Comparison of ENCODE assay signal across 19 cellular contexts in genomic region chr1:224489585-224490365, GRCh38. TPM values are rescaled to one million over a fixed set of nuclear protein-coding genes. Genes with fewer than 3 reads are reported as not detected.
DNase-seq lines count a peak whose midpoint lies in the region; ATAC-seq, FAIRE-seq and TF ChIP-seq lines count a peak whose summit lies in the region.
"Had no signal": no experiment of that assay in that cellular context is flagged by ENCODE, and none has a peak within 500 bp of the region (broad histone marks: within the 10 kb centered on the region; RNA-seq: fewer than 3 reads in every experiment).

No MANE protein-coding gene starts in this region.

- H3F3A ChIP-seq in GM23338 (replicated peaks; ENCODE audit: low read depth), result no peaks in the 10 kb centered on the region

- H3K79me2 ChIP-seq in GM23338 (replicated peaks; ENCODE audit: insufficient read depth) (no peaks in the 10 kb centered on the region), keratinocyte (ENCODE audit: control insufficient read depth, insufficient read depth, low read length) (no peaks in the 10 kb centered on the region)

- H3K4me1 Mint-ChIP-seq in GM23338 (peaks cover 39% of the 10 kb centered on the region), Caco-2 (ENCODE audit: low read depth, unreplicated experiment) (peaks cover 6% of the 10 kb centered on the region)
- H3K4me1 Mint-ChIP-seq in activated CD4-positive, alpha-beta memory T cell treated with anti-CD3 and anti-CD28 coated beads for 36 hours (ENCODE audit: low read depth), result peaks cover 9% of the 10 kb centered on the region

- no peak for FAIRE-seq in keratinocyte (lab: Jason Lieb, UNC)
- FAIRE-seq: D721Med had no signal

- no peak overlapping the region for H3K23ac ChIP-seq in IMR-90 (ENCODE audit: low read depth, low read length)

- H2AK5ac ChIP-seq in IMR-90 (ENCODE audit: low read depth, low read length), result no peak overlapping the region

- intact Hi-C loops in IMR-90 (cut with micrococcal nuclease) (no loop called here), Caco-2 (cut with micrococcal nuclease; ENCODE audit: unreplicated experiment) (no loop called here)
- intact Hi-C loops in activated CD4-positive, alpha-beta memory T cell treated with anti-CD3 and anti-CD28 coated beads for 36 hours (cut with micrococcal nuclease), result no loop called here

- no peak for TF ChIP-seq RAD21 in IMR-90 (IDR thresholded peaks at IDR 0.05; ENCODE audit: low read length)

- dilution Hi-C loops in IMR-90 (cut with HindIII; ENCODE audit: low sequenced_read_pairs, unreplicated experiment) (no loop called here), keratinocyte (cut with MboI; ENCODE audit: extremely low pct_ligation_motif_present, low sequenced_read_pairs) (no loop called here)

- BruUV-seq in IMR-90 (replicated peaks; lab: Mats Ljungman, UMichigan), result no TSS peak
- BruUV-seq in Caco-2 (replicated peaks; lab: Mats Ljungman, UMichigan), result no TSS peak

- no peaks in the 10 kb centered on the region for H3K79me1 ChIP-seq in IMR-90 (ENCODE audit: low read depth in 1 of 2, low read length in 2 of 2)

- no peak overlapping the region for H2BK120ac ChIP-seq in IMR-90 (ENCODE audit: low read depth, low read length)

- H2AFZ ChIP-seq in GM23338, result no peak overlapping the region
- H2AFZ ChIP-seq in IMR-90 (replicated peaks; ENCODE audit: low read length, poor library complexity), result no peak overlapping the region
- H2AFZ ChIP-seq in keratinocyte (ENCODE audit: control insufficient read depth, low read length), result peak overlapping the region; percentile 6
- H2AFZ ChIP-seq: PC-9 had no signal

- H3K27me3 Mint-ChIP-seq in GM23338 (ENCODE audit: insufficient read depth, low read depth, poor library complexity) (no peaks in the 10 kb centered on the region), Caco-2 (ENCODE audit: insufficient read depth, unreplicated experiment) (no peaks in the 10 kb centered on the region)
- no peaks in the 10 kb centered on the region for H3K27me3 Mint-ChIP-seq in activated CD4-positive, alpha-beta memory T cell treated with anti-CD3 and anti-CD28 coated beads for 36 hours
- H3K27me3 Mint-ChIP-seq: CD4-positive, CD25-positive, alpha-beta regulatory T cell had no signal

- no peak for TF ChIP-seq POLR2A in IMR-90 (IDR thresholded peaks at IDR 0.05; ENCODE audit: low read depth, low read length)

- peaks cover 25% of the 10 kb centered on the region for H3K9me3 Mint-ChIP-seq in GM23338
- H3K9me3 Mint-ChIP-seq in Caco-2 (ENCODE audit: unreplicated experiment), result no peaks in the 10 kb centered on the region
- no peaks in the 10 kb centered on the region for H3K9me3 Mint-ChIP-seq in activated CD4-positive, alpha-beta memory T cell treated with anti-CD3 and anti-CD28 coated beads for 36 hours
- H3K9me3 Mint-ChIP-seq: CD4-positive, CD25-positive, alpha-beta regulatory T cell had no signal

- H3K27ac ChIP-seq in GM23338 (ENCODE audit: low read depth) (peak overlapping the region; percentile 16; the same call in 1 of the 2 replicates), IMR-90 (ENCODE audit: insufficient read depth, low read length) (peak overlapping the region; percentile 83; the same call in 1 of the 2 replicates), keratinocyte (ENCODE audit: control insufficient read depth, insufficient read depth, low read length) (no peak overlapping the region)
- H3K27ac ChIP-seq: PC-9 had no signal

- TF ChIP-seq CTCF in GM23338 (conservative IDR thresholded peaks at IDR 0.05; ENCODE audit: low read depth in 2 of 2), result no peak
- TF ChIP-seq CTCF in IMR-90 (conservative IDR thresholded peaks at IDR 0.05; ENCODE audit: low read depth, low read length), result no peak
- no peak for TF ChIP-seq CTCF in keratinocyte (optimal IDR thresholded peaks at IDR 0.05 in 1 of 3, IDR thresholded peaks at IDR 0.05 in 1 of 3, conservative IDR thresholded peaks at IDR 0.05 in 1 of 3; ENCODE audit: extremely low read depth in 1 of 3, insufficient read depth in 2 of 3, low read length in 3 of 3)
- no peak for TF ChIP-seq CTCF in Caco-2 (IDR thresholded peaks at IDR 0.05; ENCODE audit: insufficient read depth in 1 of 2, low read depth in 1 of 2, low read length in 1 of 2, severe bottlenecking in 1 of 2, unreplicated experiment in 1 of 2)

- no peak overlapping the region for H2AK9ac ChIP-seq in IMR-90 (replicated peaks; ENCODE audit: low read depth, low read length, poor library complexity)

- H3K9me3 ChIP-seq in IMR-90 (ENCODE audit: control insufficient read depth, insufficient read depth, low read length), result 0 out of 2 replicates have a peak, but pooled peaks cover 3% of the 10 kb centered on the region
- H3K9me3 ChIP-seq in keratinocyte (ENCODE audit: control insufficient read depth, low read depth, low read length), result no peaks in the 10 kb centered on the region
- H3K9me3 ChIP-seq in Caco-2, result peaks cover 4% of the 10 kb centered on the region; the same call in 1 of the 2 replicates
- H3K9me3 ChIP-seq: HAP-1, SK-N-SH had no signal

- H3K27ac Mint-ChIP-seq in GM23338, result no peak overlapping the region
- no peak overlapping the region for H3K27ac Mint-ChIP-seq in Caco-2 (ENCODE audit: unreplicated experiment)
- H3K27ac Mint-ChIP-seq in activated CD4-positive, alpha-beta memory T cell treated with anti-CD3 and anti-CD28 coated beads for 36 hours, result no peak overlapping the region

- no peak overlapping the region for H3K14ac ChIP-seq in IMR-90 (replicated peaks; ENCODE audit: low read depth, low read length)

- H3K4me1 ChIP-seq in GM23338 (ENCODE audit: insufficient read depth) (peaks cover 35% of the 10 kb centered on the region), IMR-90 (ENCODE audit: control insufficient read depth, insufficient read depth, low read length) (peaks cover 11% of the 10 kb centered on the region), keratinocyte (ENCODE audit: control insufficient read depth, extremely low read depth, insufficient read depth, low read length) (peaks cover 15% of the 10 kb centered on the region), Caco-2 (no peaks in the 10 kb centered on the region)
- H3K4me1 ChIP-seq: HAP-1 had no signal

- peak overlapping the region; percentile 19; the same call in 1 of the 3 replicates for H2BK15ac ChIP-seq in IMR-90 (ENCODE audit: low read depth, low read length)

- H3K4me3 ChIP-seq in GM23338 (no peak overlapping the region), IMR-90 (ENCODE audit: insufficient read depth, low read depth, low read length) (no peak overlapping the region), keratinocyte (ENCODE audit: control insufficient read depth in 2 of 3, extremely low read depth in 1 of 3, insufficient read depth in 2 of 3, low read depth in 1 of 3, low read length in 3 of 3) (no peak overlapping the region), Caco-2 (ENCODE audit: low read depth, low read length) (no peak overlapping the region)
- H3K4me3 ChIP-seq: HAP-1, PC-9 had no signal

- H3K36me3 ChIP-seq in GM23338 (ENCODE audit: insufficient read depth) (no peaks in the 10 kb centered on the region), IMR-90 (ENCODE audit: control insufficient read depth, insufficient read depth, low read length) (no peaks in the 10 kb centered on the region), keratinocyte (ENCODE audit: control insufficient read depth in 2 of 2, extremely low read depth in 1 of 2, insufficient read depth in 2 of 2, low read length in 2 of 2) (no peaks in the 10 kb centered on the region), Caco-2 (ENCODE audit: control insufficient read depth, insufficient read depth, low read length) (no peaks in the 10 kb centered on the region)
- H3K36me3 ChIP-seq: HAP-1 had no signal

- H4K91ac ChIP-seq in IMR-90 (ENCODE audit: insufficient read depth, low read depth, low read length), result no peak overlapping the region

- H4K5ac ChIP-seq in IMR-90 (ENCODE audit: low read depth, low read length), result 0 out of 2 replicates have a peak overlapping the region, but pooled peaks have one; percentile 58

- no peaks in the 10 kb centered on the region for H3K27me3 ChIP-seq in GM23338 (ENCODE audit: insufficient read depth)
- H3K27me3 ChIP-seq in IMR-90 (ENCODE audit: control insufficient read depth, insufficient read depth, low read length), result no peaks in the 10 kb centered on the region
- H3K27me3 ChIP-seq in keratinocyte (ENCODE audit: control insufficient read depth, extremely low read depth, insufficient read depth, low read length), result no peaks in the 10 kb centered on the region
- no peaks in the 10 kb centered on the region for H3K27me3 ChIP-seq in Caco-2 (replicated peaks; ENCODE audit: control insufficient read depth, insufficient read depth, low read length)

- H3K9me2 ChIP-seq in GM23338 (ENCODE audit: insufficient read depth), result no peaks in the 10 kb centered on the region
- H3K9me2 ChIP-seq: SK-N-SH had no signal

- H2BK5ac ChIP-seq in IMR-90 (ENCODE audit: low read depth, low read length, poor library complexity, severe bottlenecking), result peak overlapping the region; percentile 31

- DNase-seq in GM23338 (ENCODE audit: low spot score) (no peak), IMR-90 (no peak), keratinocyte (ENCODE audit: low read depth, low spot score) (no peak), Caco-2 (no peak)
- no peak for DNase-seq in activated CD4-positive, alpha-beta memory T cell treated with anti-CD3 and anti-CD28 coated beads for 36 hours
- DNase-seq: ACHN; CD4-positive, CD25-positive, alpha-beta regulatory T cell; GF-D8; MV-4-11; NCI-H1436; NCI-H345; NCI-H526 treated with DMSO at 0.1 percent for 48 hours; PC-9; SK-N-SH had no signal

- peak overlapping the region; percentile 94 for H3K18ac ChIP-seq in IMR-90 (ENCODE audit: low read depth, low read length)

- in situ Hi-C loops in IMR-90 (cut with MboI; ENCODE audit: low sequenced_read_pairs), result loop anchor here (25.0 kb wide), 1 partner anchor 923 kb away; no protein-coding TSS in a partner anchor

- peaks cover 22% of the 10 kb centered on the region for H3K36me3 Mint-ChIP-seq in GM23338 (ENCODE audit: low read depth)
- H3K36me3 Mint-ChIP-seq in Caco-2 (ENCODE audit: insufficient read depth, unreplicated experiment), result no peaks in the 10 kb centered on the region
- H3K36me3 Mint-ChIP-seq in activated CD4-positive, alpha-beta memory T cell treated with anti-CD3 and anti-CD28 coated beads for 36 hours, result no peaks in the 10 kb centered on the region
- H3K36me3 Mint-ChIP-seq: CD4-positive, CD25-positive, alpha-beta regulatory T cell had no signal

- ATAC-seq in GM19023 (IDR thresholded peaks at IDR 0.05; ENCODE audit: unreplicated experiment) (peak; percentile 27), GM23338 (no peak), IMR-90 (ENCODE audit: low read depth) (peak; percentile 65), GM18861 (IDR thresholded peaks at IDR 0.05; ENCODE audit: unreplicated experiment) (no peak), GM21717 (IDR thresholded peaks at IDR 0.05; ENCODE audit: unreplicated experiment) (no peak)

- CTCF ChIA-PET in IMR-90 (lab: Yijun Ruan, JAX), result no interaction called here
- CTCF ChIA-PET in Caco-2 (lab: Charles Lee), result no interaction called here
- CTCF ChIA-PET in activated CD4-positive, alpha-beta memory T cell treated with anti-CD3 and anti-CD28 coated beads for 36 hours (lab: Charles Lee), result no interaction called here

- peak overlapping the region; percentile 10; the same call in 1 of the 2 replicates for H3K4ac ChIP-seq in IMR-90 (ENCODE audit: low read depth, low read length)

- no peak overlapping the region for H3K9ac ChIP-seq in IMR-90 (ENCODE audit: low read depth, low read length)
- H3K9ac ChIP-seq in keratinocyte (ENCODE audit: control insufficient read depth, extremely low read depth, insufficient read depth, low read length), result no peak overlapping the region
- H3K9ac ChIP-seq: SK-N-SH had no signal

- no CpG with 5 or more reads among the region's 4 CpGs for WGBS in IMR-90 (ENCODE audit: extremely low coverage in 2 of 2, insufficient read length in 1 of 2), 2 experiments

- H4K20me1 ChIP-seq in GM23338 (replicated peaks; ENCODE audit: insufficient read depth) (no peaks in the 10 kb centered on the region), IMR-90 (ENCODE audit: insufficient read depth, low read length) (no peaks in the 10 kb centered on the region), keratinocyte (ENCODE audit: control insufficient read depth, extremely low read depth, insufficient read depth, low read length) (no peaks in the 10 kb centered on the region)

- no peak overlapping the region for H3K4me3 Mint-ChIP-seq in GM23338
- no peak overlapping the region for H3K4me3 Mint-ChIP-seq in Caco-2 (ENCODE audit: unreplicated experiment)
- H3K4me3 Mint-ChIP-seq in activated CD4-positive, alpha-beta memory T cell treated with anti-CD3 and anti-CD28 coated beads for 36 hours, result no peak overlapping the region

- POLR2A ChIA-PET in IMR-90 (lab: Charles Lee; ENCODE audit: unreplicated experiment), result interaction anchor here (1.2 kb wide), 1 partner anchor 8 kb away, joined by 3 read pairs; no protein-coding TSS in a partner anchor
- POLR2A ChIA-PET in Caco-2 (lab: Charles Lee), result no interaction called here
- POLR2A ChIA-PET in activated CD4-positive, alpha-beta memory T cell treated with anti-CD3 and anti-CD28 coated beads for 36 hours (lab: Charles Lee), result interaction anchor here (0.8 kb wide), 1 partner anchor 8 kb away, joined by 3 read pairs; no protein-coding TSS in a partner anchor

- peak overlapping the region; percentile 60; the same call in 1 of the 2 replicates for H2BK20ac ChIP-seq in IMR-90 (ENCODE audit: low read depth, low read length)

- no peak overlapping the region for H4K8ac ChIP-seq in IMR-90 (ENCODE audit: low read depth in 2 of 2, low read length in 2 of 2)

- no peak overlapping the region for H3K4me2 ChIP-seq in GM23338
- peak overlapping the region; percentile 67 for H3K4me2 ChIP-seq in IMR-90 (ENCODE audit: low read depth, low read length)
- peak overlapping the region; percentile 20 for H3K4me2 ChIP-seq in keratinocyte (ENCODE audit: control insufficient read depth, extremely low read depth, insufficient read depth, low read depth, low read length)
- H3K4me2 ChIP-seq: SK-N-SH had no signal

- H3K9me1 ChIP-seq in IMR-90 (ENCODE audit: insufficient read depth, low read length) (no peaks in the 10 kb centered on the region; the same call in 1 of the 2 replicates), keratinocyte (ENCODE audit: control insufficient read depth, extremely low read depth, insufficient read depth, low read length) (no peaks in the 10 kb centered on the region)

- no peak overlapping the region for H3K56ac ChIP-seq in IMR-90 (ENCODE audit: extremely low read depth, insufficient read depth, low read length)

RNA-seq across cellular contexts. Expression of gene WDR26, which starts 55.2 kb away (rescaled TPM):
- 71.0 and 74.6 TPM in 2 replicates for total RNA-seq in GM23338 (2014; rRNA removed; shearing (Covaris generic))
- polyA plus RNA-seq in GM23338 (2016; fragmentation: Nextera tagmentation; extraction: Ambion mirVana), result 13.9 and 16.9 TPM in 2 replicates
- total RNA-seq in IMR-90 (2012; rRNA removed), result 23.8 and 41.4 TPM in 2 replicates
- 31.1 and 46.4 TPM in 2 replicates for polyA plus RNA-seq in IMR-90 (2012; rRNA removed)
- 13.2 and 15.6 TPM in 2 replicates for polyA plus RNA-seq in IMR-90 (2012; cell fraction: cytosol; rRNA removed)
- polyA plus RNA-seq in IMR-90 (2012; cell fraction: nucleus; rRNA removed; ENCODE audit: low replicate concordance), result 14.3 and 60.9 TPM in 2 replicates
- 35.1 to 46.4 TPM (median 41.0 TPM) in 3 replicates for polyA plus RNA-seq in keratinocyte
- polyA plus RNA-seq in keratinocyte (2011; ENCODE audit: low read depth), result 67.6 TPM
- 38.4 and 57.2 TPM in 2 replicates for polyA plus RNA-seq in keratinocyte (2011; cell fraction: cytosol; rRNA removed)
- polyA plus RNA-seq in keratinocyte (2011; cell fraction: nucleus; rRNA removed), result 70.8 and 91.2 TPM in 2 replicates
- polyA plus RNA-seq in keratinocyte (2012; ENCODE audit: low replicate concordance), result 46.2 and 62.6 TPM in 2 replicates
- polyA minus RNA-seq in keratinocyte, result 49.4 to 89.4 TPM (median 51.2 TPM) in 3 replicates
- polyA minus RNA-seq in keratinocyte (2011; cell fraction: cytosol; rRNA and poly(A)+ RNA removed), result 67.1 TPM
- 66.3 and 135 TPM in 2 replicates for polyA minus RNA-seq in keratinocyte (2011; cell fraction: nucleus; rRNA and poly(A)+ RNA removed)
- 58.6 and 62.9 TPM in 2 replicates for total RNA-seq in Caco-2 (2022)
- total RNA-seq in activated CD4-positive, alpha-beta memory T cell treated with anti-CD3 and anti-CD28 coated beads for 36 hours, result 10 to 100 TPM; 69.2 to 72.2 TPM

Comparison
In these comparisons a context has a peak if more than half of its experiments do, and no peak if none do; other contexts are left out.
1. ATAC-seq: peak in GM19023 (single experiment) and IMR-90 (single experiment); none in GM23338 (single experiment), GM18861 (single experiment) and GM21717 (single experiment).